In the genomic region with DNA sequence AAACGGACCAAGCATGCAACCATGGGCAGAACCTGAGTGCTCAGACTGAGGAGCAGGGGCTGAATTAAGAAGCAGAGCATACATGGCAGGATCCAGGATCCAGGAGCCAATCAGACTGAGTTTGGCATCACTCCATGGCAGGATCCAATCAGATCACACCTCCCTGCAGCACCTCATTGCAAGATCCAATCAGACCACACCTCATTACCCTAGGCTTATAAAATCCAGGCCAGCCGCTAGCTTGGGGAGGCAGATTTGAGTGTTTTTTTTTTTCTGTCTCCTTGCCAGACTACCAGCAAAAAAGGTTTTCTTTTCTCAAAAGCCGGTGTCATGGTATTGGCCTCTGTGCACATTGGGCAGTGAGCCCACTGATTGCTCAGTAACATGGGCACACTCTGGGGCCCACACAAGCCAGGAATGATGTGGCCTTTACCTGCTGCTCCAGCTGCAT, we compare ENCODE assay signal across 17 cellular contexts.
DNase-seq lines count a peak whose midpoint lies in the region; ATAC-seq and TF ChIP-seq lines count a peak whose summit lies in the region.
"Had no signal": no experiment of that assay in that cellular context is flagged by ENCODE, and none has a peak within 500 bp of the region (broad histone marks: within the 10 kb centered on the region; RNA-seq: fewer than 3 reads in every experiment).

No MANE protein-coding gene starts in this region.

- ATAC-seq in GM21528 (IDR thresholded peaks at IDR 0.05; ENCODE audit: low FRiP score, unreplicated experiment) (no peak), mucosa of descending colon (no peak)
- ATAC-seq: CD8-positive, alpha-beta T cell had no signal

- no peak overlapping the region for H4K12ac ChIP-seq in trophoblast cell (ENCODE audit: low read depth, low read length)

- peaks cover 32% of the 10 kb centered on the region for H3K4me1 Mint-ChIP-seq in HFFc6 (ENCODE audit: low read depth)
- H3K4me1 Mint-ChIP-seq in activated T-helper 2 cell treated with anti-CD3 and anti-CD28 coated beads, Interferon-gamma antibody, Interleukin-2, Interleukin-4, amounts not matched to agents 10 μg/mL and 5 μg/mL and 100 μg/mL, durations not matched to agents 14 hours and 24 hours and 36 hours (ENCODE audit: low read depth), result peaks cover 8% of the 10 kb centered on the region

- H2BK12ac ChIP-seq in trophoblast cell (ENCODE audit: low read length), result peak overlapping the region; percentile 21

- TF ChIP-seq CTCF in HFFc6 (IDR thresholded peaks at IDR 0.05), result no peak
- no peak for TF ChIP-seq CTCF in esophagus squamous epithelium (IDR thresholded peaks at IDR 0.05)
- no peak for TF ChIP-seq CTCF in mucosa of descending colon (IDR thresholded peaks at IDR 0.05)

- no peak overlapping the region for H3K18ac ChIP-seq in trophoblast cell (ENCODE audit: low read length)

- no peak overlapping the region for H2AFZ ChIP-seq in trophoblast cell (ENCODE audit: insufficient read depth, low read length, poor library complexity)

- H4K91ac ChIP-seq in trophoblast cell (ENCODE audit: low read depth, low read length), result peak overlapping the region; percentile 38

- DNase-seq in HFFc6 (peak; percentile 20), SK-MEL-5 (ENCODE audit: low read depth, low spot score) (peak; percentile 31), esophagus squamous epithelium (lab: John Stamatoyannopoulos, UW) (no peak), trophoblast cell (no peak), NCI-H524 treated with DMSO at 0.1 percent for 48 hours (lab: John Stamatoyannopoulos, UW) (no peak), mucosa of descending colon (no peak)
- DNase-seq in activated T-helper 2 cell treated with anti-CD3 and anti-CD28 coated beads, Interferon-gamma antibody, Interleukin-2, Interleukin-4, amounts not matched to agents 10 μg/mL and 5 μg/mL and 100 μg/mL, durations not matched to agents 14 hours and 24 hours and 36 hours (ENCODE audit: low spot score), result no peak
- DNase-seq: activated CD4-positive, alpha-beta memory T cell treated with anti-CD3 and anti-CD28 coated beads, Interleukin-2, amount 10 ng/mL, durations not matched to agents 7 days and 5 days; activated gamma-delta T cell; CD8-positive, alpha-beta T cell; cerebellar nuclear complex; GDM1; NCI-H1417; NCI-H69; SHP77 treated with DMSO at 0.1 percent for 48 hours had no signal

- no peaks in the 10 kb centered on the region for H3K9me3 Mint-ChIP-seq in HFFc6
- H3K9me3 Mint-ChIP-seq in activated T-helper 2 cell treated with anti-CD3 and anti-CD28 coated beads, Interferon-gamma antibody, Interleukin-2, Interleukin-4, amounts not matched to agents 10 μg/mL and 5 μg/mL and 100 μg/mL, durations not matched to agents 14 hours and 24 hours and 36 hours, result no peaks in the 10 kb centered on the region
- H3K9me3 Mint-ChIP-seq: activated CD4-positive, alpha-beta memory T cell treated with anti-CD3 and anti-CD28 coated beads, Interleukin-2, amount 10 ng/mL, durations not matched to agents 7 days and 5 days; CD8-positive, alpha-beta T cell had no signal

- H2BK120ac ChIP-seq in trophoblast cell (ENCODE audit: insufficient read depth, low read length, poor library complexity), result no peak overlapping the region

- H3K4me1 ChIP-seq in esophagus squamous epithelium (peaks cover 0 to 26% (median 15%) of the 10 kb centered on the region in 3 donors), trophoblast cell (ENCODE audit: control insufficient read depth in 1 of 2, insufficient read depth in 2 of 2, low read length in 2 of 2) (peaks cover 13 to 27% of the 10 kb centered on the region in 2 experiments), mucosa of descending colon (ENCODE audit: low read depth) (no peaks in the 10 kb centered on the region)

- peaks cover 13% of the 10 kb centered on the region for H3K79me1 ChIP-seq in trophoblast cell (ENCODE audit: low read length)

- H3K79me2 ChIP-seq in trophoblast cell (ENCODE audit: control insufficient read depth, insufficient read depth, low read length, poor library complexity), result no peaks in the 10 kb centered on the region

- H2AK5ac ChIP-seq in trophoblast cell (ENCODE audit: low read length), result no peak overlapping the region

- no peak overlapping the region for H3K4ac ChIP-seq in trophoblast cell (ENCODE audit: low read depth, low read length)

- WGBS in esophagus squamous epithelium, 2 donors, result 34 to 52% methylated on average over 2 to 3 of the region's 3 CpGs
- no CpG with 5 or more reads among the region's 3 CpGs for WGBS in trophoblast cell (ENCODE audit: extremely low coverage, insufficient coverage, insufficient read length)

- H3K27me3 ChIP-seq in esophagus squamous epithelium (no peaks in the 10 kb centered on the region), trophoblast cell (ENCODE audit: insufficient read depth, low read length) (no peaks in the 10 kb centered on the region)
- H3K27me3 ChIP-seq: neutrophil had no signal

- peaks cover 18% of the 10 kb centered on the region for H3K27me3 Mint-ChIP-seq in HFFc6 (ENCODE audit: insufficient read depth)
- H3K27me3 Mint-ChIP-seq in activated T-helper 2 cell treated with anti-CD3 and anti-CD28 coated beads, Interferon-gamma antibody, Interleukin-2, Interleukin-4, amounts not matched to agents 10 μg/mL and 5 μg/mL and 100 μg/mL, durations not matched to agents 14 hours and 24 hours and 36 hours (ENCODE audit: low read depth), result no peaks in the 10 kb centered on the region
- H3K27me3 Mint-ChIP-seq: activated CD4-positive, alpha-beta memory T cell treated with anti-CD3 and anti-CD28 coated beads, Interleukin-2, amount 10 ng/mL, durations not matched to agents 7 days and 5 days had no signal

- no peak overlapping the region for H2BK5ac ChIP-seq in trophoblast cell (ENCODE audit: low read depth, low read length, poor library complexity)

- no peaks in the 10 kb centered on the region for H3K36me3 ChIP-seq in esophagus squamous epithelium
- H3K36me3 ChIP-seq in trophoblast cell (ENCODE audit: control insufficient read depth in 1 of 2, insufficient read depth in 2 of 2, low read length in 2 of 2), result no peaks in the 10 kb centered on the region
- no peaks in the 10 kb centered on the region for H3K36me3 ChIP-seq in mucosa of descending colon (ENCODE audit: low read depth)
- H3K36me3 ChIP-seq: neutrophil had no signal

- H3K4me3 ChIP-seq in esophagus squamous epithelium (no peak overlapping the region), trophoblast cell (ENCODE audit: low read depth, low read length) (no peak overlapping the region), mucosa of descending colon (no peak overlapping the region)

- H3K36me3 Mint-ChIP-seq in HFFc6 (ENCODE audit: low read depth), result no peaks in the 10 kb centered on the region
- H3K36me3 Mint-ChIP-seq in activated T-helper 2 cell treated with anti-CD3 and anti-CD28 coated beads, Interferon-gamma antibody, Interleukin-2, Interleukin-4, amounts not matched to agents 10 μg/mL and 5 μg/mL and 100 μg/mL, durations not matched to agents 14 hours and 24 hours and 36 hours (ENCODE audit: low read depth), result no peaks in the 10 kb centered on the region
- H3K36me3 Mint-ChIP-seq: CD8-positive, alpha-beta T cell had no signal

- H3K27ac Mint-ChIP-seq in HFFc6, result 0 out of 2 replicates have a peak overlapping the region, but pooled peaks have one; percentile 49
- no peak overlapping the region for H3K27ac Mint-ChIP-seq in activated T-helper 2 cell treated with anti-CD3 and anti-CD28 coated beads, Interferon-gamma antibody, Interleukin-2, Interleukin-4, amounts not matched to agents 10 μg/mL and 5 μg/mL and 100 μg/mL, durations not matched to agents 14 hours and 24 hours and 36 hours
- H3K27ac Mint-ChIP-seq: activated CD4-positive, alpha-beta memory T cell treated with anti-CD3 and anti-CD28 coated beads, Interleukin-2, amount 10 ng/mL, durations not matched to agents 7 days and 5 days; CD8-positive, alpha-beta T cell had no signal

- no peaks in the 10 kb centered on the region for H3K9me3 ChIP-seq in esophagus squamous epithelium
- H3K9me3 ChIP-seq in trophoblast cell (ENCODE audit: insufficient read depth, low read depth, low read length), result peaks cover 2% of the 10 kb centered on the region
- no peaks in the 10 kb centered on the region for H3K9me3 ChIP-seq in mucosa of descending colon
- H3K9me3 ChIP-seq: neutrophil had no signal

- no peak overlapping the region for H3K4me3 Mint-ChIP-seq in HFFc6
- H3K4me3 Mint-ChIP-seq in activated T-helper 2 cell treated with anti-CD3 and anti-CD28 coated beads, Interferon-gamma antibody, Interleukin-2, Interleukin-4, amounts not matched to agents 10 μg/mL and 5 μg/mL and 100 μg/mL, durations not matched to agents 14 hours and 24 hours and 36 hours (ENCODE audit: low read depth), result no peak overlapping the region
- H3K4me3 Mint-ChIP-seq: activated CD4-positive, alpha-beta memory T cell treated with anti-CD3 and anti-CD28 coated beads, Interleukin-2, amount 10 ng/mL, durations not matched to agents 7 days and 5 days; CD8-positive, alpha-beta T cell had no signal

- in situ Hi-C loops in SK-MEL-5 (cut with HindIII; ENCODE audit: low pct_unique_long_range_greater_than_20kb, low sequenced_read_pairs), result no loop called here

- no peak overlapping the region for H4K8ac ChIP-seq in trophoblast cell (ENCODE audit: low read depth, low read length)

- peak overlapping the region; percentile 18 for H3K14ac ChIP-seq in trophoblast cell (ENCODE audit: low read length)

- no peak for TF ChIP-seq POLR2A in esophagus squamous epithelium (IDR thresholded peaks at IDR 0.05)

- no peak overlapping the region for H3K9ac ChIP-seq in trophoblast cell (ENCODE audit: low read length)

- peak overlapping the region in 3 of 4 donors; percentile 38 to 39 (median 38) for H3K27ac ChIP-seq in esophagus squamous epithelium
- H3K27ac ChIP-seq in trophoblast cell (ENCODE audit: low read depth, low read length), result no peak overlapping the region
- H3K27ac ChIP-seq: neutrophil had no signal

- intact Hi-C loops in esophagus squamous epithelium (cut with DNase I), result no loop called here
- intact Hi-C loops in mucosa of descending colon (cut with DNase I, micrococcal nuclease), result no loop called here
- intact Hi-C loops in activated T-helper 2 cell treated with anti-CD3 and anti-CD28 coated beads, Interferon-gamma antibody, Interleukin-2, Interleukin-4, amounts not matched to agents 10 μg/mL and 5 μg/mL and 100 μg/mL, durations not matched to agents 14 hours and 24 hours and 36 hours (cut with micrococcal nuclease), result no loop called here

- H3K4me2 ChIP-seq in trophoblast cell (ENCODE audit: low read length), result no peak overlapping the region

- no peak overlapping the region for H3K23ac ChIP-seq in trophoblast cell (ENCODE audit: low read length)

Comparison
In these comparisons a context has a peak if more than half of its experiments do, and no peak if none do; other contexts are left out.
1. DNase-seq: peak in HFFc6 (single experiment) and SK-MEL-5 (single experiment); none in esophagus squamous epithelium (single experiment), trophoblast cell (0 of 2), NCI-H524 treated with DMSO at 0.1 percent for 48 hours (single experiment), mucosa of descending colon (0 of 3) and activated T-helper 2 cell treated with anti-CD3 and anti-CD28 coated beads, Interferon-gamma antibody, Interleukin-2, Interleukin-4, amounts not matched to agents 10 μg/mL and 5 μg/mL and 100 μg/mL, durations not matched to agents 14 hours and 24 hours and 36 hours (single experiment).